In the genomic region with DNA sequence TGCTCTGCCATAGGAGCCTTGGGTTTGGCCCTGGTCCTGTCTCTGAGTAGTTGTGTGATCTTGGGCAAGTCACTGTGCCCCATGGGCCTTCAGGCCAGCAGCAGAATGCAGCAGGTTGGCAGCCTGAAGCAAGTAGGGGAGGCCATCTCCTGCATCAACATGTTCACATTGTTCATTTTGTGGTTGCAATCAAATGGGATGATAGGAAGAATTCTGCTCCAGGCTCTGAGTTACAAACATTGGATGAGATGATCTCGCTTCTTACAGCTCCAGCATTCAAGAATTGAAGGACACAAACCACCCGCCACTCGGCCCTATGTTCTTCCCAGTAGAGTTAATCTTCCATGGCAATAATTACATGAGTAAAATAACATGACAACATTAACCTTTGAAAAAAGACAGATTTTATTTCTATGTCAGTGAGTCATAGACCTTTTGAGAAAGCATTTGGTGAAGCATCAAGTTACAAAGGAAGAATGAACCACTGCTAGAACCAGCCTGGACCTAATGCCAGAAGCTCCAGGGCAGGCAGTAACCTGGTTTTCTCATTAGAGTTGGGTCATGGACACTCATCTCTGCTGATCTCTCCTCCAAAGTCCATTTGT, we compare ENCODE assay signal across 17 cellular contexts.
A peak's percentile ranks its signal among the peaks of the same experiment; 100 is the strongest.
DNase-seq lines count a peak whose midpoint lies in the region; ATAC-seq and TF ChIP-seq lines count a peak whose summit lies in the region.
"Had no signal": no experiment of that assay in that cellular context is flagged by ENCODE, and none has a peak within 500 bp of the region (broad histone marks: within the 10 kb centered on the region; RNA-seq: fewer than 3 reads in every experiment).

No MANE protein-coding gene starts in this region.

- H3K4me3 Mint-ChIP-seq in chondrocyte (ENCODE audit: unreplicated experiment): no peak overlapping the region
- H3K4me3 Mint-ChIP-seq: activated naive CD8-positive, alpha-beta T cell treated with anti-CD3 and anti-CD28 coated beads, Interleukin-2, amount 10 ng/mL, durations not matched to agents 7 days and 5 days had no signal

- peak in 1 of 2 experiments; percentile 67; a peak in 2 of 4 replicates for TF ChIP-seq EP300 in SK-N-SH (IDR thresholded peaks at IDR 0.05; ENCODE audit: borderline replicate concordance in 1 of 2, low read depth in 1 of 2, low read length in 1 of 2)

- H3K36me3 Mint-ChIP-seq in chondrocyte (ENCODE audit: low read depth): no peaks in the 10 kb centered on the region
- H3K36me3 Mint-ChIP-seq: activated naive CD8-positive, alpha-beta T cell treated with anti-CD3 and anti-CD28 coated beads, Interleukin-2, amount 10 ng/mL, durations not matched to agents 7 days and 5 days; CD4-positive, CD25-positive, alpha-beta regulatory T cell had no signal

- H2AFZ ChIP-seq in SK-N-SH (ENCODE audit: low read depth): no peak overlapping the region

- H3K79me2 ChIP-seq in SK-N-SH (ENCODE audit: insufficient read depth): no peaks in the 10 kb centered on the region

- peak overlapping the region; percentile 48 for H3K4me2 ChIP-seq in SK-N-SH

- DNase-seq in NCI-H2107 treated with DMSO at 0.1 percent for 48 hours (lab: John Stamatoyannopoulos, UW; ENCODE audit: unreplicated experiment): peak; percentile 53
- DNase-seq in NCI-H2107 (lab: John Stamatoyannopoulos, UW): no peak
- no peak for DNase-seq in SK-N-SH
- peak; percentile 67 for DNase-seq in fibroblast of mammary gland (ENCODE audit: low read depth)
- peak; percentile 55 for DNase-seq in skeletal muscle cell (ENCODE audit: low read depth)
- no peak for DNase-seq in germinal center (ENCODE audit: low spot score)
- DNase-seq in chondrocyte (ENCODE audit: low spot score): no peak
- DNase-seq: 8988T; activated naive CD8-positive, alpha-beta T cell treated with anti-CD3 and anti-CD28 coated beads, Interleukin-2, amount 10 ng/mL, durations not matched to agents 7 days and 5 days; activated T-cell treated with anti-CD3 and anti-CD28 coated beads, Interleukin-2, amount 50 U/mL, for 1 hour; CD4-positive, CD25-positive, alpha-beta regulatory T cell; cerebellar nuclear complex; NCI-H1105; occipital lobe had no signal

- POLR2A ChIA-PET in SK-N-SH (lab: Yijun Ruan, JAX): no interaction called here

- H3K4me1 Mint-ChIP-seq in chondrocyte (ENCODE audit: low read depth): peaks cover 15% of the 10 kb centered on the region
- H3K4me1 Mint-ChIP-seq: activated naive CD8-positive, alpha-beta T cell treated with anti-CD3 and anti-CD28 coated beads, Interleukin-2, amount 10 ng/mL, durations not matched to agents 7 days and 5 days; CD4-positive, CD25-positive, alpha-beta regulatory T cell had no signal

- peak overlapping the region in 1 of 2 experiments; percentile 11; a peak in 1 of 4 replicates for H3K27ac ChIP-seq in SK-N-SH (ENCODE audit: low read depth in 2 of 2, low read length in 1 of 2)
- H3K27ac ChIP-seq: SK-N-MC had no signal

- no peaks in the 10 kb centered on the region for H3K9me3 Mint-ChIP-seq in chondrocyte (ENCODE audit: low read depth)
- H3K9me3 Mint-ChIP-seq: activated naive CD8-positive, alpha-beta T cell treated with anti-CD3 and anti-CD28 coated beads, Interleukin-2, amount 10 ng/mL, durations not matched to agents 7 days and 5 days had no signal

- H4K20me1 ChIP-seq in SK-N-SH (ENCODE audit: insufficient read depth): no peaks in the 10 kb centered on the region

- H3K27ac Mint-ChIP-seq in chondrocyte (ENCODE audit: unreplicated experiment): no peak overlapping the region
- H3K27ac Mint-ChIP-seq: activated naive CD8-positive, alpha-beta T cell treated with anti-CD3 and anti-CD28 coated beads, Interleukin-2, amount 10 ng/mL, durations not matched to agents 7 days and 5 days; CD4-positive, CD25-positive, alpha-beta regulatory T cell had no signal

- CTCF ChIA-PET in SK-N-SH (lab: Yijun Ruan, JAX): no interaction called here

- H3K9ac ChIP-seq in SK-N-SH: no peak overlapping the region

- H3K9me2 ChIP-seq in SK-N-SH: no peaks in the 10 kb centered on the region

- H3K27me3 Mint-ChIP-seq in chondrocyte (ENCODE audit: low read depth): no peaks in the 10 kb centered on the region
- H3K27me3 Mint-ChIP-seq: CD4-positive, CD25-positive, alpha-beta regulatory T cell had no signal

- 63% methylated on average over 3 of the region's 3 CpGs for WGBS in SK-N-SH (ENCODE audit: low lambda C conversion rate)

- TF ChIP-seq CTCF in SK-N-SH (IDR thresholded peaks at IDR 0.05) (no peak), fibroblast of mammary gland (conservative IDR thresholded peaks at IDR 0.05; ENCODE audit: control insufficient read depth, insufficient read depth, low read depth, low read length) (no peak), chondrocyte (IDR thresholded peaks at IDR 0.05) (no peak)

- H3K9me3 ChIP-seq in SK-N-SH: no peaks in the 10 kb centered on the region
- H3K9me3 ChIP-seq: HAP-1 had no signal

- H3K36me3 ChIP-seq in SK-N-SH (replicated peaks in 1 of 2; ENCODE audit: control insufficient read depth in 1 of 2, insufficient read depth in 2 of 2, low read length in 1 of 2): no peaks in the 10 kb centered on the region
- H3K36me3 ChIP-seq: HAP-1 had no signal

- no peaks in the 10 kb centered on the region for H3K27me3 ChIP-seq in SK-N-SH (ENCODE audit: insufficient read depth)

- H3F3A ChIP-seq in SK-N-SH (replicated peaks; ENCODE audit: insufficient read depth): peaks cover 4% of the 10 kb centered on the region

- no peak for TF ChIP-seq RAD21 in SK-N-SH (IDR thresholded peaks at IDR 0.05; ENCODE audit: low read length)

- peaks cover 5 to 32% of the 10 kb centered on the region in 2 experiments; a peak in 2 of 4 replicates for H3K4me1 ChIP-seq in SK-N-SH (ENCODE audit: control insufficient read depth in 1 of 2, insufficient read depth in 2 of 2, low read depth in 1 of 2, low read length in 1 of 2)
- H3K4me1 ChIP-seq: HAP-1 had no signal

- no peak overlapping the region for H3K4me3 ChIP-seq in SK-N-SH (ENCODE audit: low read depth in 2 of 2, low read length in 1 of 2)
- H3K4me3 ChIP-seq in fibroblast of mammary gland (ENCODE audit: control insufficient read depth, low read depth, low read length): no peak overlapping the region
- no peak overlapping the region for H3K4me3 ChIP-seq in skeletal muscle cell (ENCODE audit: low read depth, low read length)
- H3K4me3 ChIP-seq: HAP-1, SK-N-MC had no signal

- no peak for ATAC-seq in GM19452 (IDR thresholded peaks at IDR 0.05; ENCODE audit: unreplicated experiment)

TF ChIP-seq in SK-N-SH, 30 proteins besides CTCF, POLR2A, EP300 and RAD21 (continues in another document):
- TF ChIP-seq NFIC (IDR thresholded peaks at IDR 0.05; ENCODE audit: borderline replicate concordance): peak; percentile 50; the same call in 1 of the 2 replicates
- TF ChIP-seq, protein P1, sequence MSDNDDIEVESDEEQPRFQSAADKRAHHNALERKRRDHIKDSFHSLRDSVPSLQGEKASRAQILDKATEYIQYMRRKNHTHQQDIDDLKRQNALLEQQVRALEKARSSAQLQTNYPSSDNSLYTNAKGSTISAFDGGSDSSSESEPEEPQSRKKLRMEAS (IDR thresholded peaks at IDR 0.05; ENCODE audit: low read depth): no peak
- peak; percentile 73; the same call in 1 of the 2 replicates for TF ChIP-seq FOSL2 (IDR thresholded peaks at IDR 0.05; ENCODE audit: borderline replicate concordance, low read depth)
- peak; percentile 86 for TF ChIP-seq JUND (IDR thresholded peaks at IDR 0.05)
- TF ChIP-seq TEAD4 (IDR thresholded peaks at IDR 0.05; ENCODE audit: borderline replicate concordance, insufficient read depth): peak; percentile 30; the same call in 1 of the 2 replicates
- TF ChIP-seq FOXM1 (IDR thresholded peaks at IDR 0.05; ENCODE audit: low read depth): no peak
- TF ChIP-seq, protein P2, sequence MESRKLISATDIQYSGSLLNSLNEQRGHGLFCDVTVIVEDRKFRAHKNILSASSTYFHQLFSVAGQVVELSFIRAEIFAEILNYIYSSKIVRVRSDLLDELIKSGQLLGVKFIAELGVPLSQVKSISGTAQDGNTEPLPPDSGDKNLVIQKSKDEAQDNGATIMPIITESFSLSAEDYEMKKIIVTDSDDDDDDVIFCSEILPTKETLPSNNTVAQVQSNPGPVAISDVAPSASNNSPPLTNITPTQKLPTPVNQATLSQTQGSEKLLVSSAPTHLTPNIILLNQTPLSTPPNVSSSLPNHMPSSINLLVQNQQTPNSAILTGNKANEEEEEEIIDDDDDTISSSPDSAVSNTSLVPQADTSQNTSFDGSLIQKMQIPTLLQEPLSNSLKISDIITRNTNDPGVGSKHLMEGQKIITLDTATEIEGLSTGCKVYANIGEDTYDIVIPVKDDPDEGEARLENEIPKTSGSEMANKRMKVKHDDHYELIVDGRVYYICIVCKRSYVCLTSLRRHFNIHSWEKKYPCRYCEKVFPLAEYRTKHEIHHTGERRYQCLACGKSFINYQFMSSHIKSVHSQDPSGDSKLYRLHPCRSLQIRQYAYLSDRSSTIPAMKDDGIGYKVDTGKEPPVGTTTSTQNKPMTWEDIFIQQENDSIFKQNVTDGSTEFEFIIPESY (IDR thresholded peaks at IDR 0.05; ENCODE audit: borderline replicate concordance, low read depth): 0 out of 2 replicates have a peak, but pooled peaks have one; percentile 26
- TF ChIP-seq TCF12 (IDR thresholded peaks at IDR 0.05): peak; percentile 94
- peak; percentile 41; the same call in 1 of the 2 replicates for TF ChIP-seq POLR2AphosphoS5 (IDR thresholded peaks at IDR 0.05; ENCODE audit: low read depth, low read length)
- TF ChIP-seq, protein P3, sequence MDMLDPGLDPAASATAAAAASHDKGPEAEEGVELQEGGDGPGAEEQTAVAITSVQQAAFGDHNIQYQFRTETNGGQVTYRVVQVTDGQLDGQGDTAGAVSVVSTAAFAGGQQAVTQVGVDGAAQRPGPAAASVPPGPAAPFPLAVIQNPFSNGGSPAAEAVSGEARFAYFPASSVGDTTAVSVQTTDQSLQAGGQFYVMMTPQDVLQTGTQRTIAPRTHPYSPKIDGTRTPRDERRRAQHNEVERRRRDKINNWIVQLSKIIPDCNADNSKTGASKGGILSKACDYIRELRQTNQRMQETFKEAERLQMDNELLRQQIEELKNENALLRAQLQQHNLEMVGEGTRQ (IDR thresholded peaks at IDR 0.05; ENCODE audit: borderline replicate concordance, low read depth, low read length): no peak
- TF ChIP-seq GATA2 (CRISPR knock-in tag; IDR thresholded peaks at IDR 0.05): no peak

Comparison
In these comparisons a context has a peak if more than half of its experiments do, and no peak if none do; other contexts are left out.
1. DNase-seq: peak in NCI-H2107 treated with DMSO at 0.1 percent for 48 hours (single experiment), fibroblast of mammary gland (single experiment) and skeletal muscle cell (single experiment); none in NCI-H2107 (single experiment), SK-N-SH (single experiment), germinal center (single experiment) and chondrocyte (single experiment).